In the genomic region with DNA sequence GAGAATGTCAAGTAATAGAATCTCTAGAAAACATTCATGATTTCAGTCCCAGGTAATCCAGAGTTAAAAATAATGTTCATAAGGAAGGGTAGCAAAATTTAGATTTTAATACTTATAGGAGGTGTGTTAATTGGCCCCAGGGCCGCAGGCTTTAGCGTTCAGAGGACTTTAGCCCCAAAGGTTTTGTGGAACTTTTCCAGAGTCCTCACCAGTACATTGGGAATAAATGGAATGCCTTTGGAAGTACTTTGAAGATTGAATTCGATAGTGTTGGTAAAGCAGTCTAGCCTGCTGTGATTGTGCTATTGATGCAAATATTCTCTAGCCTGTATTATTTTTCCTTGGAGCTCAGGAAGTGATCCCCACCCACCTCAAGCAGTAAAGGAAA, we compare ENCODE assay signal across 22 cellular contexts.
A peak's percentile ranks its signal among the peaks of the same experiment; 100 is the strongest.
DNase-seq lines count a peak whose midpoint lies in the region; ATAC-seq and TF ChIP-seq lines count a peak whose summit lies in the region.
"Had no signal": no experiment of that assay in that cellular context is flagged by ENCODE, and none has a peak within 500 bp of the region (broad histone marks: within the 10 kb centered on the region; RNA-seq: fewer than 3 reads in every experiment).

No MANE protein-coding gene starts in this region.

- H3K4me3 ChIP-seq in cardiac muscle cell (no peak overlapping the region), right cardiac atrium (ENCODE audit: low read length) (no peak overlapping the region), ectodermal cell (ENCODE audit: insufficient read depth, low read depth, low read length) (no peak overlapping the region), stomach (no peak overlapping the region)
- H3K4me3 ChIP-seq: GM12878, lower lobe of right lung, smooth muscle cell had no signal

- H3K27ac Mint-ChIP-seq in mesothelial cell of epicardium: peak overlapping the region; percentile 37

- TF ChIP-seq EP300 in stomach (IDR thresholded peaks at IDR 0.05): no peak

- 73% methylated on average over 3 of the region's 3 CpGs for WGBS in right cardiac atrium
- 64 to 70% methylated on average over 3 of the region's 3 CpGs for WGBS in ectodermal cell, 2 experiments
- 36 to 61% (median 40%) methylated on average over 3 of the region's 3 CpGs for WGBS in stomach, 5 donors

- H3K27me3 ChIP-seq in cardiac muscle cell: no peaks in the 10 kb centered on the region
- no peaks in the 10 kb centered on the region for H3K27me3 ChIP-seq in right cardiac atrium (ENCODE audit: control insufficient read depth, insufficient read depth)
- no peaks in the 10 kb centered on the region for H3K27me3 ChIP-seq in ectodermal cell (ENCODE audit: control insufficient read depth, insufficient read depth, low read length, poor library complexity, severe bottlenecking)
- H3K27me3 ChIP-seq in stomach: no peaks in the 10 kb centered on the region

- ATAC-seq in right cardiac atrium: no peak
- no peak for ATAC-seq in HG02970 (IDR thresholded peaks at IDR 0.05; ENCODE audit: low FRiP score, unreplicated experiment)
- no peak for ATAC-seq in GM18511 (IDR thresholded peaks at IDR 0.05; ENCODE audit: unreplicated experiment)
- ATAC-seq: lower lobe of right lung had no signal

- H3K4me1 ChIP-seq in cardiac muscle cell (ENCODE audit: low read depth) (peaks cover 32% of the 10 kb centered on the region), right cardiac atrium (ENCODE audit: control insufficient read depth, insufficient read depth, low read length) (peaks cover 12% of the 10 kb centered on the region), ectodermal cell (ENCODE audit: control insufficient read depth, insufficient read depth, low read length) (peaks cover 58% of the 10 kb centered on the region), stomach (peaks cover 33 to 69% (median 44%) of the 10 kb centered on the region in 4 donors)

- no peaks in the 10 kb centered on the region for H3K27me3 Mint-ChIP-seq in mesothelial cell of epicardium (ENCODE audit: low read depth)

- no peak for TF ChIP-seq CTCF in cardiac muscle cell (IDR thresholded peaks at IDR 0.05; ENCODE audit: low read depth, low read length)
- no peak for TF ChIP-seq CTCF in mesothelial cell of epicardium (IDR thresholded peaks at IDR 0.05; ENCODE audit: unreplicated experiment)
- no peak for TF ChIP-seq CTCF in stomach (IDR thresholded peaks at IDR 0.05)

- DNase-seq in cardiac muscle cell (ENCODE audit: low read depth in 1 of 2, low spot score in 1 of 2) (no peak), right cardiac atrium (no peak), mesothelial cell of epicardium (ENCODE audit: low spot score in 2 of 2, unreplicated experiment in 2 of 2) (no peak), stomach (no peak), islet precursor cell (no peak)
- DNase-seq: activated CD4-positive, alpha-beta T cell treated with anti-CD3 and anti-CD28 coated beads for 4 hours; activated effector memory CD4-positive, alpha-beta T cell treated with Interleukin-2 at 50 U/mL for 16 hours; C1 segment of cervical spinal cord; caudate nucleus; effector memory CD4-positive, alpha-beta T cell; lower lobe of right lung; NCI-H446; NK-92 treated with Interleukin-12 subunit alpha and Interleukin-12 subunit beta, amount 100 ng/mL, for 24 hours; posterior cingulate gyrus; RPMI8226; stimulated activated CD4-positive, alpha-beta T cell treated with anti-CD3 and anti-CD28 coated beads, Interleukin-4, amount 100 ng/mL, for 1 hour had no signal

- intact Hi-C loops in right cardiac atrium (cut with DNase I): no loop called here
- intact Hi-C loops in stomach (cut with DNase I; ENCODE audit: low total_unique reads): no loop called here

- H3K36me3 ChIP-seq in cardiac muscle cell (no peaks in the 10 kb centered on the region), ectodermal cell (ENCODE audit: control insufficient read depth, insufficient read depth, low read length) (no peaks in the 10 kb centered on the region), stomach (no peaks in the 10 kb centered on the region)
- H3K36me3 ChIP-seq: lower lobe of right lung had no signal

- H3K36me3 Mint-ChIP-seq in mesothelial cell of epicardium: no peaks in the 10 kb centered on the region

- no peaks in the 10 kb centered on the region for H3K9me3 ChIP-seq in cardiac muscle cell (ENCODE audit: low read depth)
- H3K9me3 ChIP-seq in right cardiac atrium (ENCODE audit: control insufficient read depth, low read length): no peaks in the 10 kb centered on the region
- H3K9me3 ChIP-seq in ectodermal cell (ENCODE audit: control insufficient read depth, low read length): no peaks in the 10 kb centered on the region
- no peaks in the 10 kb centered on the region for H3K9me3 ChIP-seq in stomach
- H3K9me3 ChIP-seq: lower lobe of right lung had no signal

- no peak overlapping the region for H3K4me3 Mint-ChIP-seq in mesothelial cell of epicardium

- H3K4me1 Mint-ChIP-seq in mesothelial cell of epicardium: peaks cover 24% of the 10 kb centered on the region

- peak overlapping the region; percentile 67 for H3K27ac ChIP-seq in cardiac muscle cell
- H3K27ac ChIP-seq in right cardiac atrium (ENCODE audit: low read length): no peak overlapping the region
- H3K27ac ChIP-seq in ectodermal cell (ENCODE audit: insufficient read depth, low read depth, low read length, poor library complexity, severe bottlenecking): peak overlapping the region; percentile 70
- peak overlapping the region; percentile 51 to 78 (median 73) for H3K27ac ChIP-seq in stomach
- H3K27ac ChIP-seq: HL-60, lower lobe of right lung had no signal

- TF ChIP-seq POLR2A in stomach (IDR thresholded peaks at IDR 0.05): no peak

- no peaks in the 10 kb centered on the region for H3K9me3 Mint-ChIP-seq in mesothelial cell of epicardium
